In genomic region chr3:160331127-160331937, GRCh38 we compare ENCODE assay signal across 13 cellular contexts.
DNase-seq lines count a peak whose midpoint lies in the region; ATAC-seq and TF ChIP-seq lines count a peak whose summit lies in the region.
"Had no signal": no experiment of that assay in that cellular context is flagged by ENCODE, and none has a peak within 500 bp of the region (broad histone marks: within the 10 kb centered on the region; RNA-seq: fewer than 3 reads in every experiment).

No MANE protein-coding gene starts in this region.

- no peaks in the 10 kb centered on the region for H3K27me3 ChIP-seq in AG04450 (ENCODE audit: control insufficient read depth, insufficient read depth, low read length)
- H3K27me3 ChIP-seq in ovary = no peaks in the 10 kb centered on the region
- H3K27me3 ChIP-seq: neutrophil had no signal

- TF ChIP-seq POLR2A in ovary (IDR thresholded peaks at IDR 0.05) = no peak

- no peaks in the 10 kb centered on the region for H3K36me3 ChIP-seq in ovary
- H3K36me3 ChIP-seq: neutrophil had no signal

- ATAC-seq in GM19452 (IDR thresholded peaks at IDR 0.05; ENCODE audit: unreplicated experiment) = no peak

- H3K4me3 ChIP-seq in AG04450 (ENCODE audit: low read depth, low read length) (no peak overlapping the region), ovary (no peak overlapping the region)

- POLR2A ChIA-PET in AG04450 (lab: Yijun Ruan, JAX) = no interaction called here

- H3K9me3 ChIP-seq in AG04450 (ENCODE audit: control insufficient read depth, insufficient read depth, low read length) = no peaks in the 10 kb centered on the region
- H3K9me3 ChIP-seq in ovary = no peaks in the 10 kb centered on the region
- H3K9me3 ChIP-seq: neutrophil had no signal

- intact Hi-C loops in ovary (cut with DNase I) = no loop called here

- DNase-seq in AG04450 (ENCODE audit: low read depth, low spot score) (peak; percentile 68), HS-27A (ENCODE audit: low read depth) (peak; percentile 22), amniotic stem cell (lab: John Stamatoyannopoulos, UW) (peak; percentile 16), iris pigment epithelial cell (ENCODE audit: low read depth) (peak; percentile 92), hippocampal formation (lab: John Stamatoyannopoulos, UW) (no peak), HUDEP-2 (lab: John Stamatoyannopoulos, UW; ENCODE audit: unreplicated experiment in 76 of 76) (no peak), ovary (no peak)
- DNase-seq: activated CD8-positive, alpha-beta memory T cell treated with anti-CD3 and anti-CD28 coated beads for 24 hours; central memory CD4-positive, alpha-beta T cell; GOT3; SW 1271 had no signal

- H3K27ac ChIP-seq in AG04450 (ENCODE audit: low read depth, low read length) (peak overlapping the region; percentile 43), ovary (no peak overlapping the region)
- H3K27ac ChIP-seq: neutrophil had no signal

- TF ChIP-seq CTCF in AG04450 (IDR thresholded peaks at IDR 0.05; ENCODE audit: low read depth, low read length) (no peak), ovary (IDR thresholded peaks at IDR 0.05) (no peak)

- WGBS in ovary, 3 donors = 82 to 88% (median 83%) methylated on average over 3 of the region's 3 CpGs

- no peak for TF ChIP-seq EP300 in ovary (IDR thresholded peaks at IDR 0.05)

- H3K4me1 ChIP-seq in ovary (ENCODE audit: insufficient read depth) = no peaks in the 10 kb centered on the region

- CTCF ChIA-PET in AG04450 (lab: Charles Lee) = no interaction called here

Comparison
In these comparisons a context has a peak if more than half of its experiments do, and no peak if none do; other contexts are left out.
1. DNase-seq: peak in AG04450 (single experiment), HS-27A (single experiment), amniotic stem cell (single experiment) and iris pigment epithelial cell (single experiment); none in hippocampal formation (0 of 2), HUDEP-2 (0 of 76) and ovary (0 of 5).